Comparison of ENCODE assay signal across 6 cellular contexts in genomic region chr20:63857751-63858392, GRCh38.
DNase-seq lines count a peak whose midpoint lies in the region; TF ChIP-seq lines count a peak whose summit lies in the region.

No MANE protein-coding gene starts in this region.

- peak; percentile 25 for DNase-seq in NB4 (ENCODE audit: low read depth)
- DNase-seq in fibroblast of pulmonary artery (ENCODE audit: low read depth) = peak; percentile 48
- no peak for DNase-seq in NCI-H1436 treated with DMSO at 0.1 percent for 48 hours (lab: John Stamatoyannopoulos, UW)
- no peak for DNase-seq in 8988T
- no peak for DNase-seq in NCI-H1694 treated with DMSO at 0.1 percent for 48 hours (lab: John Stamatoyannopoulos, UW)

- TF ChIP-seq CTCF in NB4 (IDR thresholded peaks at IDR 0.05; ENCODE audit: low read depth, low read length) = no peak
- no peak for TF ChIP-seq CTCF in fibroblast of pulmonary artery (IDR thresholded peaks at IDR 0.05; ENCODE audit: low read length, missing control alignments)

- TF ChIP-seq POLR2A in NB4 (IDR thresholded peaks at IDR 0.05; ENCODE audit: extremely low read depth, insufficient read length) = no peak

- H3K4me3 ChIP-seq in NB4 (ENCODE audit: low read depth, low read length) = no peak overlapping the region
- no peak overlapping the region for H3K4me3 ChIP-seq in fibroblast of pulmonary artery (replicated peaks; ENCODE audit: low read depth, low read length)
- H3K4me3 ChIP-seq in skin epidermis = no peak overlapping the region

- H3K27ac ChIP-seq in skin epidermis = peak overlapping the region in 16 of 21 experiments; percentile 2 to 78 (median 61)

Comparison
In these comparisons a context has a peak if more than half of its experiments do, and no peak if none do; other contexts are left out.
1. DNase-seq: peak in NB4 (single experiment) and fibroblast of pulmonary artery (single experiment); none in NCI-H1436 treated with DMSO at 0.1 percent for 48 hours (single experiment), 8988T (single experiment) and NCI-H1694 treated with DMSO at 0.1 percent for 48 hours (single experiment).